Comparison of ENCODE assay signal across 18 cellular contexts in genomic region chr2:10433264-10433947, GRCh38. TPM values are rescaled to one million over a fixed set of nuclear protein-coding genes. Genes with fewer than 3 reads are reported as not detected.
DNase-seq lines count a peak whose midpoint lies in the region; ATAC-seq, FAIRE-seq and TF ChIP-seq lines count a peak whose summit lies in the region.
"Had no signal": no experiment of that assay in that cellular context is flagged by ENCODE, and none has a peak within 500 bp of the region (broad histone marks: within the 10 kb centered on the region; RNA-seq: fewer than 3 reads in every experiment).

No MANE protein-coding gene starts in this region.

- in situ Hi-C loops in GM12878 (cut with MboI): loop anchor here (10.0 kb wide), 1 partner anchor 619 kb away; no protein-coding TSS in a partner anchor

- SMC1A ChIA-PET in GM12878 (lab: Charles Lee; ENCODE audit: uncharacterized antibody, unreplicated experiment): interaction anchor here (1.1 to 4.4 kb wide), 5 partner anchors 12 to 308 kb away, joined by 3 to 84 read pairs (median 6); no protein-coding TSS in a partner anchor

- H3K4me1 ChIP-seq in BLaER1 treated with 17β-estradiol and CSF1 and Interleukin-3, amounts not matched to agents 10 nM and 100 nM: peaks cover 10 to 29% (median 15%) of the 10 kb centered on the region in 10 experiments; a peak in 19 of 20 replicates
- H3K4me1 ChIP-seq in GM12878 (ENCODE audit: control insufficient read depth, insufficient read depth, low read length): peaks cover 3% of the 10 kb centered on the region; the same call in 1 of the 2 replicates
- H3K4me1 ChIP-seq: BE2C had no signal

- peaks cover 8% of the 10 kb centered on the region for H3K27me3 Mint-ChIP-seq in neural crest cell (ENCODE audit: low read depth)

- intact Hi-C loops in GM12878 (cut with micrococcal nuclease; ENCODE audit: unreplicated experiment): loop anchor here (10.0 kb wide), 1 partner anchor 619 kb away; no protein-coding TSS in a partner anchor

- H3K4me3 ChIP-seq in BLaER1 treated with 17β-estradiol and CSF1 and Interleukin-3, amounts not matched to agents 10 nM and 100 nM: no peak overlapping the region
- no peak overlapping the region for H3K4me3 ChIP-seq in GM12878

- H3K4me3 Mint-ChIP-seq in neural crest cell: no peak overlapping the region

- no TSS peak for BruUV-seq in GM12878 (replicated peaks; lab: Mats Ljungman, UMichigan)

- DNase-seq in GM12892 (ENCODE audit: insufficient read length): no peak
- DNase-seq in GM12878 (ENCODE audit: low read depth, low spot score): no peak
- DNase-seq in neural crest cell (ENCODE audit: low read depth, low spot score): no peak
- no peak for DNase-seq in HuH-7 (ENCODE audit: low spot score)
- DNase-seq in activated CD8-positive, alpha-beta memory T cell treated with anti-CD3 and anti-CD28 coated beads, Interleukin-2, amount 50 U/mL, for 48 hours: no peak
- DNase-seq: activated CD4-positive, CD25-positive, alpha-beta regulatory T cell; activated gamma-delta T cell treated with Interleukin-2 at 50 U/mL for 16 hours; aorta; BE2C; NCI-H2029; NCI-H510A treated with DMSO at 0.1 percent for 48 hours; ovary had no signal

- POLR2A ChIA-PET in GM12878 (lab: Charles Lee): interaction anchor here (1.2 to 2.5 kb wide), 4 partner anchors 13 to 25 kb away, joined by 3 to 16 read pairs (median 8); no protein-coding TSS in a partner anchor

- no peaks in the 10 kb centered on the region for H3K9me3 Mint-ChIP-seq in neural crest cell

- H3K9ac ChIP-seq in BLaER1 treated with 17β-estradiol and CSF1 and Interleukin-3, amounts not matched to agents 10 nM and 100 nM: no peak overlapping the region
- H3K9ac ChIP-seq in GM12878 (ENCODE audit: control insufficient read depth, insufficient read depth, low read length): no peak overlapping the region

- no peak for TF ChIP-seq POLR2A in GM12892 (IDR thresholded peaks at IDR 0.05; ENCODE audit: low read depth, low read length)
- no peak for TF ChIP-seq POLR2A in GM12878 (IDR thresholded peaks at IDR 0.05; ENCODE audit: low read depth, low read length)

- no peaks in the 10 kb centered on the region for H3K9me3 ChIP-seq in BLaER1 treated with 17β-estradiol and CSF1 and Interleukin-3, amounts not matched to agents 10 nM and 100 nM (replicated peaks in 1 of 11)
- no peaks in the 10 kb centered on the region for H3K9me3 ChIP-seq in GM12878 (replicated peaks; ENCODE audit: control insufficient read depth, insufficient read depth, low read length)
- H3K9me3 ChIP-seq: BE2C, ovary, suprapubic skin had no signal

- H3K27ac ChIP-seq in BLaER1 treated with 17β-estradiol and CSF1 and Interleukin-3, amounts not matched to agents 10 nM and 100 nM: no peak overlapping the region
- no peak overlapping the region for H3K27ac ChIP-seq in GM12878 (ENCODE audit: control insufficient read depth, insufficient read depth)
- H3K27ac ChIP-seq: ovary, suprapubic skin had no signal

- H3K4me2 ChIP-seq in BLaER1 treated with 17β-estradiol and CSF1 and Interleukin-3, amounts not matched to agents 10 nM and 100 nM: peak overlapping the region in 7 of 11 experiments; percentile 34 to 77 (median 39); a peak in 8 of 22 replicates
- no peak overlapping the region for H3K4me2 ChIP-seq in GM12878 (ENCODE audit: control insufficient read depth, insufficient read depth)

- CTCF ChIA-PET in GM12878 (lab: Yijun Ruan, JAX): interaction anchor here (1.4 to 9.1 kb wide), 7 partner anchors 13 to 361 kb away, joined by 3 to 166 read pairs (median 60); partner anchors contain the start of genes HPCAL1, ODC1 and RRM2

- peak overlapping the region; percentile 51 for H3K27ac Mint-ChIP-seq in neural crest cell (ENCODE audit: unreplicated experiment)
- H3K27ac Mint-ChIP-seq: activated CD8-positive, alpha-beta memory T cell treated with anti-CD3 and anti-CD28 coated beads, Interleukin-2, amount 10 ng/mL, durations not matched to agents 7 days and 5 days had no signal

- H4K20me1 ChIP-seq in BLaER1 treated with 17β-estradiol and CSF1 and Interleukin-3, amounts not matched to agents 10 nM and 100 nM: peaks cover 0 to 31% (median 9%) of the 10 kb centered on the region in 11 experiments; a peak in 7 of 22 replicates
- H4K20me1 ChIP-seq in GM12878 (ENCODE audit: control insufficient read depth, insufficient read depth): no peaks in the 10 kb centered on the region

- peaks cover 22 to 40% (median 30%) of the 10 kb centered on the region in 11 experiments for H3K27me3 ChIP-seq in BLaER1 treated with 17β-estradiol and CSF1 and Interleukin-3, amounts not matched to agents 10 nM and 100 nM
- no peaks in the 10 kb centered on the region for H3K27me3 ChIP-seq in GM12878 (replicated peaks in 1 of 2; ENCODE audit: control insufficient read depth in 2 of 2, insufficient read depth in 2 of 2, low read length in 1 of 2)
- H3K27me3 ChIP-seq: BE2C, ovary had no signal

- RAD21 ChIA-PET in GM12878 (lab: Charles Lee; ENCODE audit: unreplicated experiment): interaction anchor here (0.8 to 7.3 kb wide), 13 partner anchors 12 to 359 kb away, joined by 3 to 178 read pairs (median 5); partner anchors contain the start of gene ODC1

- H3K79me2 ChIP-seq in GM12878 (ENCODE audit: control insufficient read depth, insufficient read depth, low read length): no peaks in the 10 kb centered on the region

- ATAC-seq in GM12878 (no peak), HG03139 (IDR thresholded peaks at IDR 0.05; ENCODE audit: unreplicated experiment) (no peak), GM18858 (IDR thresholded peaks at IDR 0.05; ENCODE audit: unreplicated experiment) (no peak)
- ATAC-seq: Right ventricle myocardium inferior had no signal

- FAIRE-seq in GM12892 (lab: Jason Lieb, UNC): peak; percentile 80
- FAIRE-seq in GM12878 (lab: Jason Lieb, UNC): peak; percentile 65

- no peak for TF ChIP-seq RAD21 in GM12878 (IDR thresholded peaks at IDR 0.05; ENCODE audit: insufficient read depth, low read depth, low read length)

- H2AFZ ChIP-seq in GM12878 (ENCODE audit: control insufficient read depth, low read depth, low read length): no peak overlapping the region

- no peak for TF ChIP-seq EP300 in GM12878 (IDR thresholded peaks at IDR 0.05; ENCODE audit: borderline replicate concordance in 1 of 2, control insufficient read depth in 1 of 2, low read depth in 2 of 2, low read length in 2 of 2)

- no peaks in the 10 kb centered on the region for H3K36me3 Mint-ChIP-seq in neural crest cell (ENCODE audit: low read depth)
- H3K36me3 Mint-ChIP-seq: activated CD8-positive, alpha-beta memory T cell treated with anti-CD3 and anti-CD28 coated beads, Interleukin-2, amount 10 ng/mL, durations not matched to agents 7 days and 5 days had no signal

- no peak for TF ChIP-seq CTCF in GM12878 (IDR thresholded peaks at IDR 0.05 in 2 of 3, conservative IDR thresholded peaks at IDR 0.05 in 1 of 3; ENCODE audit: control insufficient read depth in 2 of 3, extremely low read depth in 1 of 3, insufficient read depth in 1 of 3, low read depth in 3 of 3, low read length in 3 of 3)
- no peak for TF ChIP-seq CTCF in neural crest cell (conservative IDR thresholded peaks at IDR 0.05)

- WGBS in GM12878 (ENCODE audit: insufficient coverage, insufficient replicate concordance, low lambda C conversion rate, missing lambda C conversion rate): 73% methylated on average over 10 of the region's 10 CpGs

- peaks cover 12% of the 10 kb centered on the region for H3K4me1 Mint-ChIP-seq in neural crest cell

- peaks cover 0 to 10% (median 1%) of the 10 kb centered on the region in 11 experiments; a peak in 10 of 22 replicates for H3K36me3 ChIP-seq in BLaER1 treated with 17β-estradiol and CSF1 and Interleukin-3, amounts not matched to agents 10 nM and 100 nM
- H3K36me3 ChIP-seq in GM12878 (ENCODE audit: control insufficient read depth in 2 of 2, insufficient read depth in 2 of 2, low read length in 1 of 2): no peaks in the 10 kb centered on the region
- H3K36me3 ChIP-seq: BE2C, ovary, suprapubic skin had no signal

TF ChIP-seq in GM12878, 131 proteins besides CTCF, POLR2A, EP300 and RAD21 (continues in another document):
- TF ChIP-seq CBX3 (IDR thresholded peaks at IDR 0.05; ENCODE audit: borderline replicate concordance, low read depth): no peak
- TF ChIP-seq MEF2B (IDR thresholded peaks at IDR 0.05; ENCODE audit: partially characterized antibody, poor library complexity, severe bottlenecking): no peak

RNA-seq across cellular contexts. Expression of gene ODC1, which starts 14.7 kb away (rescaled TPM):
- 220 TPM for polyA plus RNA-seq in GM12892 (2012; ENCODE audit: missing spikeins)
- 30.2 and 35.3 TPM in 2 replicates for total RNA-seq in GM12878 (2013; cell fraction: nucleolus; rRNA removed)
- total RNA-seq in GM12878 (2014; rRNA removed): 314 and 385 TPM in 2 replicates
- total RNA-seq in GM12878 (2014; rRNA removed; fragmentation: Illumina TruSeq; extraction: Trizol): 393 and 419 TPM in 2 replicates
- 281 and 308 TPM in 2 replicates for total RNA-seq in GM12878 (2021)
- 143 TPM for polyA plus RNA-seq in GM12878 (2011; ENCODE audit: low read depth)
- polyA plus RNA-seq in GM12878 (2011; rRNA removed): 441 and 462 TPM in 2 replicates
- polyA plus RNA-seq in GM12878 (2011; cell fraction: cytosol; rRNA removed): 272 and 313 TPM in 2 replicates
- 176 and 243 TPM in 2 replicates for polyA plus RNA-seq in GM12878 (2011; cell fraction: nucleus; rRNA removed)
- polyA plus RNA-seq in GM12878 (2012): 145 and 165 TPM in 2 replicates
- polyA plus RNA-seq in GM12878 (2014; fragmentation: Illumina TruSeq; extraction: Trizol): 423 and 510 TPM in 2 replicates
- 100 to 1,000 TPM; 131 to 235 TPM for polyA plus RNA-seq in GM12878 (2014; fragmentation: Nextera tagmentation; extraction: Ambion mirVana)
- 318 and 385 TPM in 2 replicates for polyA plus RNA-seq in GM12878 (2014; rRNA removed)
- 100 to 1,000 TPM in 1 of 2 experiments, 10 to 100 TPM in 1; 68.5 to 366 TPM for polyA plus RNA-seq in GM12878 (2016; fragmentation: Nextera tagmentation; extraction: Ambion mirVana)
- polyA minus RNA-seq in GM12878 (2011; rRNA and poly(A)+ RNA removed): 297 and 376 TPM in 2 replicates
- polyA minus RNA-seq in GM12878 (2011; cell fraction: cytosol; rRNA and poly(A)+ RNA removed): 90.7 and 122 TPM in 2 replicates
- 32.8 and 50.8 TPM in 2 replicates for polyA minus RNA-seq in GM12878 (2011; cell fraction: nucleus; rRNA and poly(A)+ RNA removed)
- 279 and 290 TPM in 2 replicates for total RNA-seq in neural crest cell
